In genomic region chr10:5448333-5449048, GRCh38 we compare ENCODE assay signal across 9 cellular contexts. TPM values are rescaled to one million over a fixed set of nuclear protein-coding genes. Genes with fewer than 3 reads are reported as not detected.
DNase-seq lines count a peak whose midpoint lies in the region; ATAC-seq, FAIRE-seq and TF ChIP-seq lines count a peak whose summit lies in the region.
"Had no signal": no experiment of that assay in that cellular context is flagged by ENCODE, and none has a peak within 500 bp of the region (broad histone marks: within the 10 kb centered on the region; RNA-seq: fewer than 3 reads in every experiment).

No MANE protein-coding gene starts in this region.

- peaks cover 33% of the 10 kb centered on the region for H3K4me1 ChIP-seq in SJSA1 (replicated peaks)
- peaks cover 19% of the 10 kb centered on the region for H3K4me1 ChIP-seq in rectal smooth muscle tissue (ENCODE audit: control insufficient read depth, insufficient read depth, low read length)

- H3K4me3 ChIP-seq in SJSA1: peak overlapping the region; percentile 43
- H3K4me3 ChIP-seq in foreskin fibroblast (ENCODE audit: low read depth in 1 of 2, low read length in 2 of 2): peak overlapping the region; percentile 92
- H3K4me3 ChIP-seq in rectal smooth muscle tissue (ENCODE audit: low read length): peak overlapping the region; percentile 95

- TF ChIP-seq CTCF in foreskin fibroblast (IDR thresholded peaks at IDR 0.05; ENCODE audit: low read depth, low read length) (no peak), GM10248 (IDR thresholded peaks at IDR 0.05; ENCODE audit: control extremely low read depth, extremely low read depth, low read depth, missing control alignments) (no peak)

- no peak for DNase-seq in SJSA1 (ENCODE audit: low read depth in 1 of 2, low spot score in 2 of 2)
- DNase-seq in foreskin fibroblast: no peak
- no peak for DNase-seq in DMS 273 (lab: John Stamatoyannopoulos, UW; ENCODE audit: unreplicated experiment)
- no peak for DNase-seq in GM10248 (ENCODE audit: extremely low spot score)
- DNase-seq: activated CD4-positive, alpha-beta T cell treated with anti-CD3 and anti-CD28 coated beads, Interleukin-2, amount 50 U/mL, for 1 hour had no signal

- no peaks in the 10 kb centered on the region for H3K9me3 ChIP-seq in SJSA1 (replicated peaks)

- H3K36me3 ChIP-seq in SJSA1 (peaks cover 24% of the 10 kb centered on the region), rectal smooth muscle tissue (ENCODE audit: control insufficient read depth, insufficient read depth, low read length) (peaks cover 8% of the 10 kb centered on the region)

- H3K27ac ChIP-seq in SJSA1 (peak overlapping the region; percentile 47), rectal smooth muscle tissue (ENCODE audit: low read depth, low read length) (peak overlapping the region; percentile 34)

- FAIRE-seq in G401.6 (lab: Jason Lieb, UNC): peak; percentile 6

- no peak overlapping the region for H3K9ac ChIP-seq in rectal smooth muscle tissue (ENCODE audit: low read length)

- H3K27me3 ChIP-seq in SJSA1 (replicated peaks): no peaks in the 10 kb centered on the region
- H3K27me3 ChIP-seq in rectal smooth muscle tissue (ENCODE audit: control insufficient read depth, insufficient read depth, low read length): peaks cover 2% of the 10 kb centered on the region

- POLR2A ChIA-PET in GM10248 (lab: Yijun Ruan, JAX): no interaction called here

- CTCF ChIA-PET in GM10248 (lab: Yijun Ruan, JAX): interaction anchor here (1.3 to 10.7 kb wide), 4 partner anchors 13 to 175 kb away, joined by 4 to 145 read pairs (median 7); no protein-coding TSS in a partner anchor

- ATAC-seq in GM18519 (IDR thresholded peaks at IDR 0.05; ENCODE audit: low FRiP score, unreplicated experiment) (no peak), HG03196 (IDR thresholded peaks at IDR 0.05; ENCODE audit: unreplicated experiment) (no peak)

RNA-seq across cellular contexts. Expression of gene NET1, which starts 36.1 kb away (rescaled TPM):
- 38.1 and 52.4 TPM in 2 replicates for total RNA-seq in SJSA1 (2014; rRNA removed; shearing (Covaris generic))

RNA-seq across cellular contexts. Expression of gene TUBAL3, which starts 43.9 kb away (rescaled TPM):
- not detected in 2 replicates for total RNA-seq in SJSA1 (2014; rRNA removed; shearing (Covaris generic))

RNA-seq across cellular contexts. Expression of gene CALML5, which starts 50.9 kb away (rescaled TPM):
- total RNA-seq in SJSA1 (2014; rRNA removed; shearing (Covaris generic)): not detected in 2 replicates

Comparison
In these comparisons a context has a peak if more than half of its experiments do, and no peak if none do; other contexts are left out.
1. H3K4me3 ChIP-seq: peak in every context shown above with its lines; median percentile 95 in rectal smooth muscle tissue; 92 in foreskin fibroblast; 43 in SJSA1.